10 cellular contexts compared by ENCODE assay signal in genomic region chr21:34668803-34669148, GRCh38. TPM values are rescaled to one million over a fixed set of nuclear protein-coding genes. Genes with fewer than 3 reads are reported as not detected.
DNase-seq lines count a peak whose midpoint lies in the region; ATAC-seq and TF ChIP-seq lines count a peak whose summit lies in the region.
"Had no signal": no experiment of that assay in that cellular context is flagged by ENCODE, and none has a peak within 500 bp of the region (broad histone marks: within the 10 kb centered on the region; RNA-seq: fewer than 3 reads in every experiment).

CLIC6 (plus strand) TSS chr21:34668994; CDS start chr21:34669389, 395 bp downstream.

- H3K4me1 Mint-ChIP-seq in activated naive CD4-positive, alpha-beta T cell treated with anti-CD3 and anti-CD28 coated beads, Interleukin-2, amount 50 U/mL, for 24 hours, result peaks cover 12% of the 10 kb centered on the region
- peaks cover 12 to 23% (median 12%) of the 10 kb centered on the region in 4 donors for H3K4me1 Mint-ChIP-seq in naive thymus-derived CD8-positive, alpha-beta T cell
- 0 out of 2 replicates have a peak, but pooled peaks cover 13% of the 10 kb centered on the region for H3K4me1 Mint-ChIP-seq in HFFc6 (ENCODE audit: low read depth)

- no peaks in the 10 kb centered on the region for H3K36me3 ChIP-seq in esophagus (ENCODE audit: control insufficient read depth in 2 of 2, insufficient read depth in 2 of 2, low read length in 1 of 2)
- H3K36me3 ChIP-seq in vagina, result no peaks in the 10 kb centered on the region
- H3K36me3 ChIP-seq: uterus had no signal

- WGBS in esophagus, 2 donors, result 41 to 42% methylated on average over 18 of the region's 18 CpGs

- peaks cover 22% of the 10 kb centered on the region for H3K27me3 Mint-ChIP-seq in activated naive CD4-positive, alpha-beta T cell treated with anti-CD3 and anti-CD28 coated beads, Interleukin-2, amount 50 U/mL, for 24 hours
- peaks cover 12 to 50% (median 46%) of the 10 kb centered on the region in 5 donors for H3K27me3 Mint-ChIP-seq in naive thymus-derived CD8-positive, alpha-beta T cell
- H3K27me3 Mint-ChIP-seq in HFFc6 (ENCODE audit: insufficient read depth), result peaks cover 51% of the 10 kb centered on the region

- no peak for ATAC-seq in naive thymus-derived CD8-positive, alpha-beta T cell
- no peak for ATAC-seq in HG03025 (IDR thresholded peaks at IDR 0.05; ENCODE audit: low FRiP score, unreplicated experiment)

- H3K9me3 Mint-ChIP-seq in activated naive CD4-positive, alpha-beta T cell treated with anti-CD3 and anti-CD28 coated beads, Interleukin-2, amount 50 U/mL, for 24 hours, result no peaks in the 10 kb centered on the region
- no peaks in the 10 kb centered on the region for H3K9me3 Mint-ChIP-seq in naive thymus-derived CD8-positive, alpha-beta T cell
- H3K9me3 Mint-ChIP-seq in HFFc6, result no peaks in the 10 kb centered on the region

- H3K4me3 ChIP-seq in esophagus (ENCODE audit: low read depth in 1 of 2, low read length in 2 of 2), result peak within 1 kb of the TSS; percentile 15 to 31
- H3K4me3 ChIP-seq in vagina, result peak within 1 kb of the TSS; percentile 53 to 62

- H3K9me3 ChIP-seq in esophagus (ENCODE audit: control insufficient read depth in 2 of 2, insufficient read depth in 1 of 2, low read depth in 1 of 2, low read length in 1 of 2), result no peaks in the 10 kb centered on the region
- no peaks in the 10 kb centered on the region for H3K9me3 ChIP-seq in vagina
- H3K9me3 ChIP-seq: uterus had no signal

- TF ChIP-seq CTCF in vagina (IDR thresholded peaks at IDR 0.05), result no peak
- no peak for TF ChIP-seq CTCF in HFFc6 (IDR thresholded peaks at IDR 0.05)

- H3K27ac ChIP-seq in esophagus (ENCODE audit: low read depth in 2 of 2, low read length in 1 of 2), result no peak within 1 kb of the TSS
- peak within 1 kb of the TSS; percentile 76 for H3K27ac ChIP-seq in vagina
- H3K27ac ChIP-seq: uterus had no signal

- POLR2A ChIA-PET in naive thymus-derived CD8-positive, alpha-beta T cell (lab: Charles Lee), result interaction anchor here (0.6 kb wide), 1 partner anchor 8 kb away, joined by 3 read pairs; no protein-coding TSS in a partner anchor

- H3K4me1 ChIP-seq in esophagus (ENCODE audit: control insufficient read depth in 2 of 2, insufficient read depth in 2 of 2, low read length in 1 of 2), result peaks cover 2 to 4% of the 10 kb centered on the region in 2 donors
- peaks cover 22% of the 10 kb centered on the region for H3K4me1 ChIP-seq in vagina

- H3K36me3 Mint-ChIP-seq in activated naive CD4-positive, alpha-beta T cell treated with anti-CD3 and anti-CD28 coated beads, Interleukin-2, amount 50 U/mL, for 24 hours, result no peaks in the 10 kb centered on the region
- peaks cover 0 to 7% (median 0%) of the 10 kb centered on the region in 3 donors for H3K36me3 Mint-ChIP-seq in naive thymus-derived CD8-positive, alpha-beta T cell
- no peaks in the 10 kb centered on the region for H3K36me3 Mint-ChIP-seq in HFFc6 (ENCODE audit: low read depth)

- H3K4me3 Mint-ChIP-seq in activated naive CD4-positive, alpha-beta T cell treated with anti-CD3 and anti-CD28 coated beads, Interleukin-2, amount 50 U/mL, for 24 hours, result peak within 1 kb of the TSS; percentile 70
- peak within 1 kb of the TSS; percentile 62 to 86 (median 72) for H3K4me3 Mint-ChIP-seq in naive thymus-derived CD8-positive, alpha-beta T cell
- H3K4me3 Mint-ChIP-seq in HFFc6, result no peak within 1 kb of the TSS

- no peak for DNase-seq in activated naive CD4-positive, alpha-beta T cell treated with anti-CD3 and anti-CD28 coated beads, Interleukin-2, amount 50 U/mL, for 16 hours
- DNase-seq in naive thymus-derived CD8-positive, alpha-beta T cell, result no peak
- DNase-seq in vagina (ENCODE audit: extremely low spot score in 2 of 2) (no peak), HFFc6 (no peak), NCI-H128 (lab: John Stamatoyannopoulos, UW; ENCODE audit: unreplicated experiment) (no peak)
- DNase-seq: uterus had no signal

- no peak for TF ChIP-seq POLR2A in vagina (IDR thresholded peaks at IDR 0.05)

- intact Hi-C loops in vagina (cut with DNase I), result no loop called here

- H3K27ac Mint-ChIP-seq in activated naive CD4-positive, alpha-beta T cell treated with anti-CD3 and anti-CD28 coated beads, Interleukin-2, amount 50 U/mL, for 24 hours, result no peak within 1 kb of the TSS
- H3K27ac Mint-ChIP-seq in naive thymus-derived CD8-positive, alpha-beta T cell, result peak within 1 kb of the TSS in 3 of 10 donors; percentile 8 to 71 (median 34)
- H3K27ac Mint-ChIP-seq in HFFc6, result no peak within 1 kb of the TSS

- no peaks in the 10 kb centered on the region for H3K27me3 ChIP-seq in esophagus (ENCODE audit: control insufficient read depth in 1 of 2, insufficient read depth in 2 of 2, low read length in 2 of 2)
- peaks cover 8% of the 10 kb centered on the region for H3K27me3 ChIP-seq in vagina

RNA-seq across cellular contexts. Expression of gene CLIC6, which starts in this region (rescaled TPM):
- polyA plus RNA-seq in esophagus, result under 1 TPM; 0.45 to 0.68 TPM
- under 1 TPM; 0.44 TPM for total RNA-seq in naive thymus-derived CD8-positive, alpha-beta T cell
- under 1 TPM in 2 of 3 donors, not detected in 1; 0.09 to 0.21 TPM for polyA plus RNA-seq in naive thymus-derived CD8-positive, alpha-beta T cell
- total RNA-seq in vagina, result 8.3 TPM
- not detected for total RNA-seq in HFFc6 (2021; fragmentation: NEBNext Ultra II Directional; extraction: Animal tissue kit (Norgen Biotek cat#: 25700))
- total RNA-seq: myocyte had no signal
